28 cellular contexts compared by ENCODE assay signal in genomic region chr11:100396281-100396680, GRCh38.
"Had no signal": no experiment of that assay in that cellular context is flagged by ENCODE, and none has a peak within 500 bp of the region (broad histone marks: within the 10 kb centered on the region; RNA-seq: fewer than 3 reads in every experiment).

No MANE protein-coding gene starts in this region.

- H3K4me1 Mint-ChIP-seq: activated CD4-positive, alpha-beta memory T cell treated with anti-CD3 and anti-CD28 coated beads, Interleukin-2, amount 10 ng/mL, durations not matched to agents 7 days and 5 days; activated CD4-positive, alpha-beta T cell treated with anti-CD3 and anti-CD28 coated beads, Interleukin-2, amount 10 ng/mL, durations not matched to agents 7 days and 5 days; activated naive CD4-positive, alpha-beta T cell treated with anti-CD3 and anti-CD28 coated beads, Interleukin-2, amount 10 ng/mL, durations not matched to agents 7 days and 5 days; activated naive CD8-positive, alpha-beta T cell treated with anti-CD3 and anti-CD28 coated beads, Interleukin-2, amount 10 ng/mL, durations not matched to agents 7 days and 5 days; brain; WTC11 had no signal

- H3K27me3 Mint-ChIP-seq: activated CD4-positive, alpha-beta memory T cell treated with anti-CD3 and anti-CD28 coated beads, Interleukin-2, amount 10 ng/mL, durations not matched to agents 7 days and 5 days; activated CD4-positive, alpha-beta T cell treated with anti-CD3 and anti-CD28 coated beads, Interleukin-2, amount 10 ng/mL, durations not matched to agents 7 days and 5 days; activated naive CD4-positive, alpha-beta T cell treated with anti-CD3 and anti-CD28 coated beads, Interleukin-2, amount 10 ng/mL, durations not matched to agents 7 days and 5 days; activated naive CD8-positive, alpha-beta T cell treated with anti-CD3 and anti-CD28 coated beads, Interleukin-2, amount 10 ng/mL, durations not matched to agents 7 days and 5 days; activated T-cell treated with anti-CD3 and anti-CD28 coated beads, Interleukin-2, amount 50 U/mL, for 24 hours had no signal

- H3K9me3 Mint-ChIP-seq: WTC11 had no signal

- H3K4me1 ChIP-seq: ascending aorta, breast epithelium, colonic mucosa, foreskin keratinocyte, gastroesophageal sphincter had no signal

- ATAC-seq: activated naive CD4-positive, alpha-beta T cell treated with anti-CD3 and anti-CD28 coated beads, Interleukin-2, amount 50 U/mL, for 72 hours; activated T-cell treated with anti-CD3 and anti-CD28 coated beads, Interleukin-2, amount 50 U/mL, for 72 hours; esophagus mucosa; foreskin keratinocyte; gastroesophageal sphincter; WTC11 had no signal

- H3K36me3 ChIP-seq: ascending aorta, breast epithelium, cardiac muscle cell, colonic mucosa, gastroesophageal sphincter had no signal

- H3K27me3 ChIP-seq: ascending aorta, breast epithelium, cardiac muscle cell, colonic mucosa, foreskin keratinocyte, gastroesophageal sphincter had no signal

- H3K9me3 ChIP-seq: ascending aorta, colonic mucosa had no signal

- DNase-seq: activated CD4-positive, alpha-beta memory T cell treated with anti-CD3 and anti-CD28 coated beads, Interleukin-2, amount 10 ng/mL, durations not matched to agents 7 days and 5 days; activated CD4-positive, alpha-beta T cell treated with anti-CD3 and anti-CD28 coated beads for 1 hour; activated CD4-positive, alpha-beta T cell treated with anti-CD3 and anti-CD28 coated beads for 4 hours; activated CD4-positive, alpha-beta T cell treated with anti-CD3 and anti-CD28 coated beads, Interleukin-2, amount 10 ng/mL, durations not matched to agents 7 days and 5 days; activated CD4-positive, alpha-beta T cell treated with anti-CD3 and anti-CD28 coated beads, Interleukin-2, amount 50 U/mL, for 4 hours; activated CD8-positive, alpha-beta memory T cell treated with anti-CD3 and anti-CD28 coated beads, Interleukin-2, amount 50 U/mL, for 48 hours; activated gamma-delta T cell; activated naive CD4-positive, alpha-beta T cell; activated naive CD4-positive, alpha-beta T cell treated with anti-CD3 and anti-CD28 coated beads, Interleukin-2, amount 10 ng/mL, durations not matched to agents 7 days and 5 days; activated naive CD8-positive, alpha-beta T cell treated with anti-CD3 and anti-CD28 coated beads, Interleukin-2, amount 10 ng/mL, durations not matched to agents 7 days and 5 days; activated T-cell treated with anti-CD3 and anti-CD28 coated beads for 4 hours; activated T-cell treated with anti-CD3 and anti-CD28 coated beads, Interleukin-2, amount 50 U/mL, for 24 hours; activated T-cell treated with anti-CD3 and anti-CD28 coated beads, Interleukin-2, amount 50 U/mL, for 72 hours; central memory CD4-positive, alpha-beta T cell; cerebellar nuclear complex; colonic mucosa; effector CD8-positive, alpha-beta T cell; foreskin keratinocyte; T-helper 2 cell had no signal

- H3K27ac ChIP-seq: ascending aorta, breast epithelium, cardiac muscle cell, colonic mucosa, foreskin keratinocyte, gastroesophageal sphincter, VCaP had no signal

- H3K4me3 Mint-ChIP-seq: activated CD4-positive, alpha-beta memory T cell treated with anti-CD3 and anti-CD28 coated beads, Interleukin-2, amount 10 ng/mL, durations not matched to agents 7 days and 5 days; activated CD4-positive, alpha-beta T cell treated with anti-CD3 and anti-CD28 coated beads, Interleukin-2, amount 10 ng/mL, durations not matched to agents 7 days and 5 days; activated naive CD4-positive, alpha-beta T cell treated with anti-CD3 and anti-CD28 coated beads, Interleukin-2, amount 10 ng/mL, durations not matched to agents 7 days and 5 days; activated naive CD8-positive, alpha-beta T cell treated with anti-CD3 and anti-CD28 coated beads, Interleukin-2, amount 10 ng/mL, durations not matched to agents 7 days and 5 days; activated T-cell treated with anti-CD3 and anti-CD28 coated beads, Interleukin-2, amount 50 U/mL, for 24 hours; activated T-cell treated with anti-CD3 and anti-CD28 coated beads, Interleukin-2, amount 50 U/mL, for 72 hours; brain; WTC11 had no signal

- H3K36me3 Mint-ChIP-seq: activated naive CD4-positive, alpha-beta T cell treated with anti-CD3 and anti-CD28 coated beads, Interleukin-2, amount 10 ng/mL, durations not matched to agents 7 days and 5 days; activated naive CD4-positive, alpha-beta T cell treated with anti-CD3 and anti-CD28 coated beads, Interleukin-2, amount 50 U/mL, for 72 hours; activated naive CD8-positive, alpha-beta T cell treated with anti-CD3 and anti-CD28 coated beads, Interleukin-2, amount 10 ng/mL, durations not matched to agents 7 days and 5 days; brain; WTC11 had no signal

- H3K4me3 ChIP-seq: ascending aorta, breast epithelium, cardiac muscle cell, colonic mucosa, gastroesophageal sphincter had no signal

- H3K27ac Mint-ChIP-seq: activated CD4-positive, alpha-beta memory T cell treated with anti-CD3 and anti-CD28 coated beads, Interleukin-2, amount 10 ng/mL, durations not matched to agents 7 days and 5 days; activated CD4-positive, alpha-beta T cell treated with anti-CD3 and anti-CD28 coated beads, Interleukin-2, amount 10 ng/mL, durations not matched to agents 7 days and 5 days; activated naive CD4-positive, alpha-beta T cell treated with anti-CD3 and anti-CD28 coated beads, Interleukin-2, amount 10 ng/mL, durations not matched to agents 7 days and 5 days; activated naive CD4-positive, alpha-beta T cell treated with anti-CD3 and anti-CD28 coated beads, Interleukin-2, amount 50 U/mL, for 72 hours; activated naive CD8-positive, alpha-beta T cell treated with anti-CD3 and anti-CD28 coated beads, Interleukin-2, amount 10 ng/mL, durations not matched to agents 7 days and 5 days; activated T-cell treated with anti-CD3 and anti-CD28 coated beads, Interleukin-2, amount 50 U/mL, for 24 hours; activated T-cell treated with anti-CD3 and anti-CD28 coated beads, Interleukin-2, amount 50 U/mL, for 72 hours; brain; WTC11 had no signal
